In the genomic region with DNA sequence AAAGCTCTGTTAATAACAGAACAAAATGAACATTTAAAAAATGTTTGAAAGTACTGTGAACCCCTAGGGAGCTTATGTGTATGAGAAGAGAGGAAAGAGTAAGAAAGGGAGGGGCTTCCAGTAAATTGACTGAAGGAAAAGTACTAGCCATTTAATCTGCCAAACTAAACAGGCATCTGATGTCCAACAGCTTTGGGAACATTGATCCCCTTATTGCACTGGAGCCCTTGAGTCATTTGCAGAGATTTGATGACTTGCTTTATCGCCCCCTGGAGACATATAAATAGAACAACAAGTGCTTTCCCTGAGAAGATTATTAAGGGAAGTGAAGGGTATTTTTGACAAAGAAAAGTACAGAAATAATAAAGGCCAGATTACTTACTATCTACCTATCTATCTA, we compare ENCODE assay signal across 11 cellular contexts.
DNase-seq lines count a peak whose midpoint lies in the region; ATAC-seq and TF ChIP-seq lines count a peak whose summit lies in the region.
"Had no signal": no experiment of that assay in that cellular context is flagged by ENCODE, and none has a peak within 500 bp of the region (broad histone marks: within the 10 kb centered on the region; RNA-seq: fewer than 3 reads in every experiment).

No MANE protein-coding gene starts in this region.

- H3K9me3 ChIP-seq in lower lobe of right lung: no peaks in the 10 kb centered on the region

- H3K36me3 ChIP-seq in lower lobe of right lung: no peaks in the 10 kb centered on the region

- TF ChIP-seq EP300 in Ishikawa (IDR thresholded peaks at IDR 0.05; ENCODE audit: borderline replicate concordance): no peak

- H3K4me3 Mint-ChIP-seq in chondrocyte (ENCODE audit: unreplicated experiment): no peak overlapping the region
- H3K4me3 Mint-ChIP-seq: activated naive CD8-positive, alpha-beta T cell treated with anti-CD3 and anti-CD28 coated beads, Interleukin-2, amount 50 U/mL, for 24 hours; T-helper 1 cell treated with Interleukin-12 subunit alpha and Interleukin-12 subunit beta and Interleukin-4 antibody, amounts not matched to agents 30 μg/mL and 1 μg/mL, for 36 hours had no signal

- no peaks in the 10 kb centered on the region for H3K27me3 ChIP-seq in lower lobe of right lung (ENCODE audit: low read depth)

- no peak overlapping the region for H3K4me3 ChIP-seq in lower lobe of right lung

- in situ Hi-C loops in ACHN (cut with HindIII; ENCODE audit: low pct_ligation_motif_present, low pct_unique_long_range_greater_than_20kb, low sequenced_read_pairs): no loop called here

- H3K27ac ChIP-seq in lower lobe of right lung: no peak overlapping the region

- DNase-seq in ACHN (peak; percentile 2), chondrocyte (ENCODE audit: low spot score) (no peak), lower lobe of right lung (no peak), NCI-H345 treated with DMSO at 0.1 percent for 48 hours (lab: John Stamatoyannopoulos, UW; ENCODE audit: unreplicated experiment) (no peak)
- DNase-seq in activated naive CD4-positive, alpha-beta T cell treated with anti-CD3 and anti-CD28 coated beads, Interleukin-2, amount 50 U/mL, for 72 hours (ENCODE audit: low spot score in 2 of 2): no peak
- DNase-seq in activated CD4-positive, CD25-positive, alpha-beta regulatory T cell treated with anti-CD3 and anti-CD28 coated beads, Interleukin-2, amount 50 U/mL, for 72 hours: no peak
- DNase-seq in activated T-cell treated with anti-CD3 and anti-CD28 coated beads, Interleukin-2, amount 50 U/mL, for 48 hours: no peak
- DNase-seq: activated naive CD8-positive, alpha-beta T cell treated with anti-CD3 and anti-CD28 coated beads, Interleukin-2, amount 50 U/mL, for 24 hours; DMS79 had no signal

- peak; percentile 30 for TF ChIP-seq RAD21 in Ishikawa (IDR thresholded peaks at IDR 0.05; ENCODE audit: low read depth)

- no peaks in the 10 kb centered on the region for H3K36me3 Mint-ChIP-seq in chondrocyte (ENCODE audit: low read depth)
- peaks cover 0 to 10% of the 10 kb centered on the region in 2 donors for H3K36me3 Mint-ChIP-seq in activated naive CD4-positive, alpha-beta T cell treated with anti-CD3 and anti-CD28 coated beads, Interleukin-2, amount 50 U/mL, for 72 hours

- peak in 1 of 2 donors; percentile 52 for ATAC-seq in lower lobe of right lung
- ATAC-seq in activated naive CD4-positive, alpha-beta T cell treated with anti-CD3 and anti-CD28 coated beads, Interleukin-2, amount 50 U/mL, for 72 hours: no peak
- ATAC-seq: activated naive CD8-positive, alpha-beta T cell treated with anti-CD3 and anti-CD28 coated beads, Interleukin-2, amount 50 U/mL, for 24 hours had no signal

- no peak overlapping the region for H3K27ac Mint-ChIP-seq in chondrocyte (ENCODE audit: unreplicated experiment)
- H3K27ac Mint-ChIP-seq in activated naive CD4-positive, alpha-beta T cell treated with anti-CD3 and anti-CD28 coated beads, Interleukin-2, amount 50 U/mL, for 72 hours: no peak overlapping the region
- H3K27ac Mint-ChIP-seq: activated naive CD8-positive, alpha-beta T cell treated with anti-CD3 and anti-CD28 coated beads, Interleukin-2, amount 50 U/mL, for 24 hours; T-helper 1 cell treated with Interleukin-12 subunit alpha and Interleukin-12 subunit beta and Interleukin-4 antibody, amounts not matched to agents 30 μg/mL and 1 μg/mL, for 36 hours had no signal

- TF ChIP-seq CTCF in chondrocyte (IDR thresholded peaks at IDR 0.05) (peak; percentile 75), lower lobe of right lung (IDR thresholded peaks at IDR 0.05) (peak; percentile 40)

- H3K4me1 ChIP-seq in lower lobe of right lung: no peaks in the 10 kb centered on the region

- intact Hi-C loops in lower lobe of right lung (cut with DNase I): no loop called here

- H3K9me3 Mint-ChIP-seq in chondrocyte (ENCODE audit: low read depth): no peaks in the 10 kb centered on the region
- H3K9me3 Mint-ChIP-seq in activated naive CD4-positive, alpha-beta T cell treated with anti-CD3 and anti-CD28 coated beads, Interleukin-2, amount 50 U/mL, for 72 hours: peaks cover 24 to 26% of the 10 kb centered on the region in 2 donors

- H3K4me1 Mint-ChIP-seq in chondrocyte (ENCODE audit: low read depth): no peaks in the 10 kb centered on the region
- H3K4me1 Mint-ChIP-seq: activated naive CD8-positive, alpha-beta T cell treated with anti-CD3 and anti-CD28 coated beads, Interleukin-2, amount 50 U/mL, for 24 hours had no signal

- no peaks in the 10 kb centered on the region for H3K27me3 Mint-ChIP-seq in chondrocyte (ENCODE audit: low read depth)
- H3K27me3 Mint-ChIP-seq: activated naive CD8-positive, alpha-beta T cell treated with anti-CD3 and anti-CD28 coated beads, Interleukin-2, amount 50 U/mL, for 24 hours had no signal

TF ChIP-seq in Ishikawa, 13 proteins besides CTCF, POLR2A, EP300 and RAD21:
- TF ChIP-seq TEAD4 (IDR thresholded peaks at IDR 0.05): no peak
- TF ChIP-seq YY1 (IDR thresholded peaks at IDR 0.05; ENCODE audit: low read depth): no peak
- no peak for TF ChIP-seq TCF12 (IDR thresholded peaks at IDR 0.05; ENCODE audit: low read depth)
- TF ChIP-seq EGR1 (IDR thresholded peaks at IDR 0.05): no peak
TF ChIP-seq in Ishikawa: peak in this region for 0.
